ENCODE assay signal across 1 cellular context in the genomic region with DNA sequence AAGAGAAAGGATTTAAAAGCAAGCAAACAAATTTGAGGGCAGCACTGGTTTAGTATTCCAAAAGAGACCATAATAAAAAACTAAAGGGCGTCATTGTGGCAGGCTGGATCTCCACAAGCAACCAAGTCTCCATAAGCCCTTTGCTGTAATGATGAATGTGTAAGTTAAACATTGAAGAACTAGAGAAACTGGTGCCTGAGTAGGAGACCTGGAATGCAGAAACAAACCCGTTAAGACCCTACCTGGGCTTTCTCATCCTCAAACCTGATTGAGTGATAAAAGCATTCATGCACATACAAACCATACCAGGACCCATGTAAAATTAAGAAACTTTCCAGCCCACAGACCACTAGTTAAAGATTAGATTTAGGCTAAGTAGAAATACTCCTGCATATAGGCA.
TF ChIP-seq lines count a peak whose summit lies in the region.

No MANE protein-coding gene starts in this region.

TF ChIP-seq in H1, 55 proteins besides CTCF, POLR2A, EP300 and RAD21:
- TF ChIP-seq NRF1 (IDR thresholded peaks at IDR 0.05; ENCODE audit: low read depth, low read length) (no peak), POU5F1 (IDR thresholded peaks at IDR 0.05; ENCODE audit: low read depth, low read length) (no peak), RFX5 (IDR thresholded peaks at IDR 0.05; ENCODE audit: borderline replicate concordance, low read depth, low read length) (no peak), KDM1A (IDR thresholded peaks at IDR 0.05; ENCODE audit: borderline replicate concordance, low read length) (no peak), BRCA1 (IDR thresholded peaks at IDR 0.05; ENCODE audit: low read depth, low read length) (no peak), GABPA (IDR thresholded peaks at IDR 0.05; ENCODE audit: borderline replicate concordance, insufficient read depth, low read length) (no peak), YY1 (IDR thresholded peaks at IDR 0.05; ENCODE audit: low read depth, low read length) (no peak), SAP30 (IDR thresholded peaks at IDR 0.05; ENCODE audit: insufficient read depth, insufficient replicate concordance, low read length) (no peak)
